In genomic region chr10:101174319-101174718, GRCh38 we compare ENCODE assay signal across 31 cellular contexts. TPM values are rescaled to one million over a fixed set of nuclear protein-coding genes. Genes with fewer than 3 reads are reported as not detected.
"Had no signal": no experiment of that assay in that cellular context is flagged by ENCODE, and none has a peak within 500 bp of the region (broad histone marks: within the 10 kb centered on the region; RNA-seq: fewer than 3 reads in every experiment).

No MANE protein-coding gene starts in this region.

- H3K27me3 ChIP-seq: testis, thyroid gland, upper lobe of left lung, vagina had no signal

- H3K9me3 ChIP-seq: suprapubic skin, testis, thyroid gland had no signal

- FAIRE-seq: urothelium cell line had no signal

- H3K36me3 ChIP-seq: stomach, suprapubic skin, thoracic aorta, thyroid gland, tibial artery, tibial nerve, transverse colon, upper lobe of left lung, upper lobe of right lung, uterus, vagina had no signal

- DNase-seq: stimulated activated CD4-positive, alpha-beta T cell treated with anti-CD3 and anti-CD28 coated beads, Interleukin-2, amount 100 ng/mL, for 48 hours; stimulated activated CD4-positive, alpha-beta T cell treated with anti-CD3 and anti-CD28 coated beads, Interleukin-4, amount 100 ng/mL, for 1 hour; stimulated activated CD4-positive, alpha-beta T cell treated with anti-CD3 and anti-CD28 coated beads, Interleukin-4, amount 100 ng/mL, for 24 hours; stimulated activated CD4-positive, alpha-beta T cell treated with anti-CD3 and anti-CD28 coated beads, Interleukin-4, amount 100 ng/mL, for 4 hours; stimulated activated CD8-positive, alpha-beta memory T cell treated with anti-CD3 and anti-CD28 coated beads, Interleukin-4, amount 100 ng/mL, for 48 hours; stimulated activated naive B cell treated with anti-CD40 and anti-IgM and Interleukin-4, amounts not matched to agents 10 μg/mL and 1 μg/mL and 100 μg/mL, for 72 hours; stimulated activated naive CD4-positive, alpha-beta T cell; stimulated activated naive CD4-positive, alpha-beta T cell treated with Interleukin-2 at 50 U/mL for 16 hours; stimulated activated naive CD8-positive, alpha-beta T cell treated with anti-CD3 and anti-CD28 coated beads, Interleukin-15, amount 100 ng/mL, for 72 hours; stimulated activated naive CD8-positive, alpha-beta T cell treated with anti-CD3 and anti-CD28 coated beads, Interleukin-15, Interleukin-2, amounts not matched to agents 100 U/mL and 50 U/mL, for 24 hours; stomach; substantia nigra; testis; thyroid gland; tibial artery; transverse colon; trophoblast cell; upper lobe of left lung; upper lobe of right lung; uterus had no signal

- H3K4me3 ChIP-seq: stomach, suprapubic skin, testis, thoracic aorta, thyroid gland, tibial artery, tibial nerve, transverse colon, upper lobe of left lung, upper lobe of right lung, uterus, vagina had no signal

- H3K4me1 ChIP-seq: stomach, suprapubic skin, testis, thyroid gland, tibial artery, tibial nerve, transverse colon, upper lobe of left lung, upper lobe of right lung, uterus, vagina had no signal

- H3K27ac ChIP-seq: stomach, suprapubic skin, testis, thoracic aorta, thyroid gland, tibial artery, tibial nerve, transverse colon, upper lobe of left lung, upper lobe of right lung, uterus, vagina had no signal

- ATAC-seq: stimulated activated effector memory CD8-positive, alpha-beta T cell treated with anti-CD3 and anti-CD28 coated beads, Interleukin-12 subunit alpha, Interleukin-12 subunit beta, amount 100 ng/mL, for 72 hours; stimulated activated memory B cell treated with anti-CD40 and anti-IgM and Interleukin-4, amounts not matched to agents 10 μg/mL and 1 μg/mL and 100 μg/mL, for 72 hours; stimulated activated naive B cell treated with anti-CD40 and anti-IgM and Interleukin-4, amounts not matched to agents 10 μg/mL and 1 μg/mL and 100 μg/mL, for 72 hours; stimulated activated naive CD8-positive, alpha-beta T cell treated with anti-CD3 and anti-CD28 coated beads, Interleukin-15, amount 100 ng/mL, for 72 hours; stimulated activated naive CD8-positive, alpha-beta T cell treated with anti-CD3 and anti-CD28 coated beads, Interleukin-15, Interleukin-2, amounts not matched to agents 100 U/mL and 50 U/mL, for 24 hours; upper lobe of right lung had no signal

RNA-seq across cellular contexts. Expression of gene TLX1, which starts 43.2 kb away (rescaled TPM):
- total RNA-seq: subcutaneous adipose tissue, suprapubic skin, temporal lobe, thoracic aorta, thyroid gland, tibial nerve, upper lobe of left lung, upper lobe of right lung, ureter, urinary bladder, uterus, vagina had no signal
- polyA plus RNA-seq: stomach, urinary bladder had no signal

RNA-seq across cellular contexts. Expression of gene LBX1, which starts 54.9 kb away (rescaled TPM):
- total RNA-seq: stomach, subcutaneous adipose tissue, suprapubic skin, temporal lobe, thoracic aorta, thyroid gland, transverse colon, upper lobe of right lung, ureter, urinary bladder, uterus, vagina had no signal
- polyA plus RNA-seq: stomach, urinary bladder had no signal
